ENCODE assay signal across 23 cellular contexts in the genomic region with DNA sequence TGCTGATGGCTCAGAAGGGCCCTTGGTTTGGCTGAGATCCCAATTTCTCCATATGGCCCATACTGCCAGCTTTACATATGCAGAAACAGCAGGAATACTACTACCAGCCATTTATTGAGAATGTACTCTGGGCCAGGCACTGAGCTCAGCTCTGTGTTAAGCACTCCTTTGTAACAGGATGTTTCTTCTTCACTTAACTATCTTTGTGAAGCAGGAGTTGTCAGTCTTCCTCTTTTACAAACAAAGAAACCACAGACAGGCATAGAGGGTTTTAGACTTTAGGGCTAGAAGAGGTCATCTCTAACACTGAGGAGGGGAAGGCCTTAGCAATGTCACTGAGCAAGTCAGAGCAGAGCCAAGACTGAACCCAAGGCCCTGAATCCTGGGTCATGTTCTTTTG.
"Had no signal": no experiment of that assay in that cellular context is flagged by ENCODE, and none has a peak within 500 bp of the region (broad histone marks: within the 10 kb centered on the region; RNA-seq: fewer than 3 reads in every experiment).

No MANE protein-coding gene starts in this region.

- H3K9me3 ChIP-seq: esophagus muscularis mucosa, left ventricle myocardium inferior, right lobe of liver, suprapubic skin had no signal

- H3K27me3 Mint-ChIP-seq: activated naive CD8-positive, alpha-beta T cell treated with anti-CD3 and anti-CD28 coated beads for 36 hours; central memory CD8-positive, alpha-beta T cell; naive B cell; type B pancreatic cell had no signal

- H3K36me3 Mint-ChIP-seq: type B pancreatic cell had no signal

- H3K27ac ChIP-seq: brain microvascular endothelial cell, coronary artery, esophagus muscularis mucosa, left ventricle myocardium inferior, neural progenitor cell, right lobe of liver, suprapubic skin, WERI-Rb-1 had no signal

- H3K4me1 Mint-ChIP-seq: central memory CD8-positive, alpha-beta T cell; neural progenitor cell had no signal

- H3K4me3 Mint-ChIP-seq: activated CD8-positive, alpha-beta T cell treated with anti-CD3 and anti-CD28 coated beads, Interleukin-2, amount 10 ng/mL, durations not matched to agents 7 days and 5 days; activated naive CD8-positive, alpha-beta T cell treated with anti-CD3 and anti-CD28 coated beads for 36 hours; central memory CD8-positive, alpha-beta T cell; neural progenitor cell; type B pancreatic cell had no signal

- DNase-seq: activated CD4-positive, alpha-beta T cell treated with anti-CD3 and anti-CD28 coated beads for 48 hours; activated CD8-positive, alpha-beta memory T cell treated with anti-CD3 and anti-CD28 coated beads, Interleukin-2, amount 50 U/mL, for 4 hours; activated CD8-positive, alpha-beta T cell treated with anti-CD3 and anti-CD28 coated beads, Interleukin-2, amount 10 ng/mL, durations not matched to agents 7 days and 5 days; activated gamma-delta T cell treated with Interleukin-2 at 50 U/mL for 16 hours; activated naive CD8-positive, alpha-beta T cell treated with anti-CD3 and anti-CD28 coated beads for 36 hours; amygdala; brain microvascular endothelial cell; hypothalamus; kidney; left ventricle myocardium inferior; naive B cell; right lobe of liver; stimulated activated CD4-positive, alpha-beta T cell treated with anti-CD3 and anti-CD28 coated beads, Interleukin-4, amount 100 ng/mL, for 4 hours; stimulated activated CD8-positive, alpha-beta memory T cell treated with anti-CD3 and anti-CD28 coated beads, Interleukin-4, amount 100 ng/mL, for 48 hours; stimulated activated naive CD4-positive, alpha-beta T cell treated with Interleukin-2 at 50 U/mL for 16 hours; WERI-Rb-1 had no signal

- H3K36me3 ChIP-seq: neural progenitor cell, WERI-Rb-1 had no signal

- FAIRE-seq: kidney had no signal

- H3K9me3 Mint-ChIP-seq: activated naive CD8-positive, alpha-beta T cell treated with anti-CD3 and anti-CD28 coated beads for 36 hours; central memory CD8-positive, alpha-beta T cell; naive B cell; neural progenitor cell; type B pancreatic cell had no signal

- H3K27me3 ChIP-seq: brain microvascular endothelial cell, esophagus muscularis mucosa, neural progenitor cell, right lobe of liver, suprapubic skin had no signal

- H3K27ac Mint-ChIP-seq: activated naive CD8-positive, alpha-beta T cell treated with anti-CD3 and anti-CD28 coated beads for 36 hours; naive B cell; neural progenitor cell; type B pancreatic cell had no signal

- H3K4me3 ChIP-seq: coronary artery, esophagus muscularis mucosa, left ventricle myocardium inferior, neural progenitor cell, right lobe of liver, smooth muscle cell, suprapubic skin had no signal

- H3K4me1 ChIP-seq: esophagus muscularis mucosa, left ventricle myocardium inferior, neural progenitor cell, right lobe of liver, suprapubic skin had no signal

- ATAC-seq: activated CD8-positive, alpha-beta T cell treated with anti-CD3 and anti-CD28 coated beads, Interleukin-2, amount 10 ng/mL, durations not matched to agents 7 days and 5 days; right lobe of liver had no signal
